Comparison of ENCODE assay signal across 9 cellular contexts in genomic region chr17:2837147-2837561, GRCh38.
DNase-seq lines count a peak whose midpoint lies in the region; ATAC-seq and TF ChIP-seq lines count a peak whose summit lies in the region.
"Had no signal": no experiment of that assay in that cellular context is flagged by ENCODE, and none has a peak within 500 bp of the region (broad histone marks: within the 10 kb centered on the region; RNA-seq: fewer than 3 reads in every experiment).

No MANE protein-coding gene starts in this region.

- peak; percentile 61 for ATAC-seq in GM18505 (IDR thresholded peaks at IDR 0.05; ENCODE audit: unreplicated experiment)
- ATAC-seq in HG02973 (IDR thresholded peaks at IDR 0.05; ENCODE audit: unreplicated experiment) = peak; percentile 65
- no peak for ATAC-seq in GM19023 (IDR thresholded peaks at IDR 0.05; ENCODE audit: unreplicated experiment)

- DNase-seq in activated CD8-positive, alpha-beta memory T cell treated with anti-CD3 and anti-CD28 coated beads, Interleukin-2, amount 50 U/mL, for 4 hours = peak; percentile 46
- peak; percentile 33 to 36 for DNase-seq in stimulated activated CD4-positive, alpha-beta T cell treated with anti-CD3 and anti-CD28 coated beads, Interleukin-15, amount 100 ng/mL, for 48 hours (ENCODE audit: low read depth in 2 of 2)
- DNase-seq in AG08395 (ENCODE audit: low spot score) = no peak
- no peak for DNase-seq in NCI-H774 (lab: John Stamatoyannopoulos, UW)
- no peak for DNase-seq in globus pallidus (ENCODE audit: low spot score)
- DNase-seq: NCI-H510A had no signal

- no peak for TF ChIP-seq POLR2A in GM18505 (IDR thresholded peaks at IDR 0.05; ENCODE audit: borderline replicate concordance, extremely low read depth, insufficient read depth, insufficient read length)

Comparison
In these comparisons a context has a peak if more than half of its experiments do, and no peak if none do; other contexts are left out.
1. DNase-seq: peak in activated CD8-positive, alpha-beta memory T cell treated with anti-CD3 and anti-CD28 coated beads, Interleukin-2, amount 50 U/mL, for 4 hours (single experiment) and stimulated activated CD4-positive, alpha-beta T cell treated with anti-CD3 and anti-CD28 coated beads, Interleukin-15, amount 100 ng/mL, for 48 hours (2 of 2); none in AG08395 (single experiment), NCI-H774 (single experiment) and globus pallidus (single experiment).